ENCODE assay signal across 15 cellular contexts in genomic region chr16:2028620-2029220, GRCh38. TPM values are rescaled to one million over a fixed set of nuclear protein-coding genes. Genes with fewer than 3 reads are reported as not detected.
DNase-seq lines count a peak whose midpoint lies in the region; FAIRE-seq and TF ChIP-seq lines count a peak whose summit lies in the region.
"Had no signal": no experiment of that assay in that cellular context is flagged by ENCODE, and none has a peak within 500 bp of the region (broad histone marks: within the 10 kb centered on the region; RNA-seq: fewer than 3 reads in every experiment).

No MANE protein-coding gene starts in this region.

- DNase-seq in HFFc6 (no peak), astrocyte (ENCODE audit: low read depth) (no peak), prostate gland (ENCODE audit: low spot score) (no peak)
- DNase-seq in activated CD4-positive, alpha-beta T cell treated with anti-CD3 and anti-CD28 coated beads for 4 hours: no peak
- no peak for DNase-seq in effector CD4-positive, alpha-beta T cell
- no peak for DNase-seq in activated CD4-positive, alpha-beta T cell treated with anti-CD3 and anti-CD28 coated beads, Interleukin-2, amount 10 ng/mL, durations not matched to agents 7 days and 5 days
- DNase-seq: activated CD4-positive, alpha-beta T cell treated with anti-CD3 and anti-CD28 coated beads for 36 hours; aorta; CD4-positive, alpha-beta T cell; effector CD8-positive, alpha-beta T cell; kidney glomerular epithelial cell; NCI-H1436; occipital lobe; stimulated activated naive B cell treated with anti-CD40 and anti-IgM and Interleukin-4, amounts not matched to agents 10 μg/mL and 1 μg/mL and 100 μg/mL, for 72 hours had no signal

- 75% methylated on average over 18 of the region's 18 CpGs for WGBS in prostate gland

- H3K9me3 ChIP-seq in astrocyte (ENCODE audit: insufficient read depth, low read depth, low read length) (no peaks in the 10 kb centered on the region), prostate gland (no peaks in the 10 kb centered on the region)
- H3K9me3 ChIP-seq: gastroesophageal sphincter had no signal

- no peak for FAIRE-seq in astrocyte (lab: Jason Lieb, UNC)

- H3K4me1 Mint-ChIP-seq in HFFc6 (ENCODE audit: low read depth) (peaks cover 29% of the 10 kb centered on the region), astrocyte (ENCODE audit: low read depth, unreplicated experiment) (peaks cover 12% of the 10 kb centered on the region)
- peaks cover 13% of the 10 kb centered on the region for H3K4me1 Mint-ChIP-seq in activated CD4-positive, alpha-beta T cell treated with anti-CD3 and anti-CD28 coated beads, Interleukin-2, amount 10 ng/mL, durations not matched to agents 7 days and 5 days

- peaks cover 23% of the 10 kb centered on the region for H4K20me1 ChIP-seq in astrocyte (ENCODE audit: insufficient read depth, low read length)

- peaks cover 28% of the 10 kb centered on the region for H3K4me1 ChIP-seq in astrocyte (ENCODE audit: insufficient read depth, low read length)
- peaks cover 17% of the 10 kb centered on the region for H3K4me1 ChIP-seq in prostate gland (replicated peaks)

- H3K9ac ChIP-seq in astrocyte (ENCODE audit: low read length): no peak overlapping the region

- H3K4me3 ChIP-seq in astrocyte (ENCODE audit: insufficient read depth, low read depth, low read length): no peak overlapping the region
- peak overlapping the region in 1 of 2 donors; percentile 86 for H3K4me3 ChIP-seq in prostate gland

- peak overlapping the region; percentile 95 for H3K4me2 ChIP-seq in astrocyte (ENCODE audit: low read length)

- no peak overlapping the region for H2AFZ ChIP-seq in astrocyte (ENCODE audit: low read depth, low read length)

- CTCF ChIA-PET in activated CD4-positive, alpha-beta T cell treated with anti-CD3 and anti-CD28 coated beads, Interleukin-2, amount 10 ng/mL, durations not matched to agents 7 days and 5 days (lab: Charles Lee): interaction anchor here (1.1 to 1.5 kb wide), 2 partner anchors 112 kb away, joined by 3 to 5 read pairs; no protein-coding TSS in a partner anchor

- H3K27me3 Mint-ChIP-seq in HFFc6 (ENCODE audit: insufficient read depth) (peaks cover 1% of the 10 kb centered on the region), astrocyte (ENCODE audit: low read depth, unreplicated experiment) (no peaks in the 10 kb centered on the region)
- H3K27me3 Mint-ChIP-seq in activated CD4-positive, alpha-beta T cell treated with anti-CD3 and anti-CD28 coated beads, Interleukin-2, amount 10 ng/mL, durations not matched to agents 7 days and 5 days: peaks cover 17% of the 10 kb centered on the region
- H3K27me3 Mint-ChIP-seq: CD4-positive, alpha-beta T cell had no signal

- H3K27ac ChIP-seq in astrocyte (ENCODE audit: low read depth, low read length) (no peak overlapping the region), prostate gland (peak overlapping the region; percentile 72 to 82)

- peaks cover 36% of the 10 kb centered on the region for H3K79me2 ChIP-seq in astrocyte (ENCODE audit: insufficient read depth, low read length)

- no peak for TF ChIP-seq POLR2A in prostate gland (IDR thresholded peaks at IDR 0.05)

- H3K27me3 ChIP-seq in astrocyte (ENCODE audit: insufficient read depth, low read length) (no peaks in the 10 kb centered on the region), prostate gland (replicated peaks; ENCODE audit: insufficient read depth) (no peaks in the 10 kb centered on the region)
- H3K27me3 ChIP-seq: gastroesophageal sphincter had no signal

- H3K4me3 Mint-ChIP-seq in HFFc6 (peak overlapping the region; percentile 93; the same call in 1 of the 2 replicates), astrocyte (ENCODE audit: unreplicated experiment) (peak overlapping the region; percentile 96)
- H3K4me3 Mint-ChIP-seq in activated CD4-positive, alpha-beta T cell treated with anti-CD3 and anti-CD28 coated beads, Interleukin-2, amount 10 ng/mL, durations not matched to agents 7 days and 5 days: no peak overlapping the region
- H3K4me3 Mint-ChIP-seq: activated CD4-positive, alpha-beta T cell treated with anti-CD3 and anti-CD28 coated beads for 36 hours; stimulated activated naive B cell treated with anti-CD40 and anti-IgM and Interleukin-4, amounts not matched to agents 10 μg/mL and 1 μg/mL and 100 μg/mL, for 72 hours had no signal

- intact Hi-C loops in prostate gland (cut with DNase I): loop anchor here (10.0 kb wide), 1 partner anchor 216 kb away; no protein-coding TSS in a partner anchor

- POLR2A ChIA-PET in activated CD4-positive, alpha-beta T cell treated with anti-CD3 and anti-CD28 coated beads, Interleukin-2, amount 10 ng/mL, durations not matched to agents 7 days and 5 days (lab: Charles Lee): no interaction called here

- no peaks in the 10 kb centered on the region for H3K9me3 Mint-ChIP-seq in HFFc6
- no peaks in the 10 kb centered on the region for H3K9me3 Mint-ChIP-seq in astrocyte (ENCODE audit: unreplicated experiment)
- no peaks in the 10 kb centered on the region for H3K9me3 Mint-ChIP-seq in activated CD4-positive, alpha-beta T cell treated with anti-CD3 and anti-CD28 coated beads, Interleukin-2, amount 10 ng/mL, durations not matched to agents 7 days and 5 days
- H3K9me3 Mint-ChIP-seq: CD4-positive, alpha-beta T cell; stimulated activated naive B cell treated with anti-CD40 and anti-IgM and Interleukin-4, amounts not matched to agents 10 μg/mL and 1 μg/mL and 100 μg/mL, for 72 hours had no signal

- no peaks in the 10 kb centered on the region for H3K36me3 Mint-ChIP-seq in HFFc6 (ENCODE audit: low read depth)
- no peaks in the 10 kb centered on the region for H3K36me3 Mint-ChIP-seq in astrocyte (ENCODE audit: low read depth, unreplicated experiment)
- H3K36me3 Mint-ChIP-seq in activated CD4-positive, alpha-beta T cell treated with anti-CD3 and anti-CD28 coated beads, Interleukin-2, amount 10 ng/mL, durations not matched to agents 7 days and 5 days (ENCODE audit: low read depth): no peaks in the 10 kb centered on the region
- H3K36me3 Mint-ChIP-seq: stimulated activated naive B cell treated with anti-CD40 and anti-IgM and Interleukin-4, amounts not matched to agents 10 μg/mL and 1 μg/mL and 100 μg/mL, for 72 hours had no signal

- no peak overlapping the region for H3K27ac Mint-ChIP-seq in HFFc6
- H3K27ac Mint-ChIP-seq in astrocyte (ENCODE audit: unreplicated experiment): no peak overlapping the region
- no peak overlapping the region for H3K27ac Mint-ChIP-seq in activated CD4-positive, alpha-beta T cell treated with anti-CD3 and anti-CD28 coated beads, Interleukin-2, amount 10 ng/mL, durations not matched to agents 7 days and 5 days
- H3K27ac Mint-ChIP-seq: activated CD4-positive, alpha-beta T cell treated with anti-CD3 and anti-CD28 coated beads for 36 hours; CD4-positive, alpha-beta T cell; stimulated activated naive B cell treated with anti-CD40 and anti-IgM and Interleukin-4, amounts not matched to agents 10 μg/mL and 1 μg/mL and 100 μg/mL, for 72 hours had no signal

- H3K36me3 ChIP-seq in astrocyte (ENCODE audit: insufficient read depth, low read length) (no peaks in the 10 kb centered on the region), prostate gland (no peaks in the 10 kb centered on the region)

- TF ChIP-seq CTCF in HFFc6 (IDR thresholded peaks at IDR 0.05) (no peak), astrocyte (IDR thresholded peaks at IDR 0.05; ENCODE audit: insufficient read depth, low read depth, low read length) (no peak), prostate gland (IDR thresholded peaks at IDR 0.05) (no peak)

RNA-seq across cellular contexts. Expression of gene NHERF2, which starts 2.0 kb away (rescaled TPM):
- 100 to 1,000 TPM; 140 to 177 (median 152) TPM for total RNA-seq in HFFc6 (2021; fragmentation: NEBNext Ultra II Directional; extraction: Animal tissue kit (Norgen Biotek cat#: 25700))
- total RNA-seq in astrocyte (92.5 and 106 TPM in 2 replicates), prostate gland (100 to 1,000 TPM; 118 to 170 TPM)
- total RNA-seq in activated CD4-positive, alpha-beta T cell treated with anti-CD3 and anti-CD28 coated beads, Interleukin-2, amount 10 ng/mL, durations not matched to agents 7 days and 5 days: 1 to 10 TPM; 1.1 to 1.4 TPM

RNA-seq across cellular contexts. Expression of gene NPW, which starts 9.1 kb away (rescaled TPM):
- 1 to 10 TPM in 4 of 6 experiments, under 1 TPM in 2; 0.57 to 2.1 (median 1.4) TPM for total RNA-seq in HFFc6 (2021; fragmentation: NEBNext Ultra II Directional; extraction: Animal tissue kit (Norgen Biotek cat#: 25700))
- total RNA-seq in astrocyte (2.1 and 2.9 TPM in 2 replicates), prostate gland (1 to 10 TPM; 1.8 to 3.6 TPM)
- total RNA-seq in activated CD4-positive, alpha-beta T cell treated with anti-CD3 and anti-CD28 coated beads, Interleukin-2, amount 10 ng/mL, durations not matched to agents 7 days and 5 days: under 1 TPM; 0.42 to 0.69 TPM
- total RNA-seq: gastroesophageal sphincter, occipital lobe had no signal

RNA-seq across cellular contexts. Expression of gene NTHL1, which starts 18.9 kb away (rescaled TPM):
- total RNA-seq in HFFc6 (2021; fragmentation: NEBNext Ultra II Directional; extraction: Animal tissue kit (Norgen Biotek cat#: 25700)): 10 to 100 TPM; 23.7 to 31.5 (median 26.4) TPM
- total RNA-seq in astrocyte (13.2 and 13.7 TPM in 2 replicates), prostate gland (10 to 100 TPM; 16.4 to 24.9 TPM)
- total RNA-seq in activated CD4-positive, alpha-beta T cell treated with anti-CD3 and anti-CD28 coated beads, Interleukin-2, amount 10 ng/mL, durations not matched to agents 7 days and 5 days: 10 to 100 TPM; 23.8 to 34.4 TPM

RNA-seq across cellular contexts. Expression of gene TSC2, which starts 19.1 kb away (rescaled TPM):
- 10 to 100 TPM; 72.0 to 88.3 (median 83.2) TPM for total RNA-seq in HFFc6 (2021; fragmentation: NEBNext Ultra II Directional; extraction: Animal tissue kit (Norgen Biotek cat#: 25700))
- 89.5 and 94.6 TPM in 2 replicates for total RNA-seq in astrocyte
- 100 to 1,000 TPM in 1 of 2 donors, 10 to 100 TPM in 1; 86.3 to 168 TPM for total RNA-seq in prostate gland
- 100 to 1,000 TPM; 112 to 115 TPM for total RNA-seq in activated CD4-positive, alpha-beta T cell treated with anti-CD3 and anti-CD28 coated beads, Interleukin-2, amount 10 ng/mL, durations not matched to agents 7 days and 5 days

RNA-seq across cellular contexts. Expression of gene ZNF598, which starts 19.1 kb away (rescaled TPM):
- total RNA-seq in HFFc6 (2021; fragmentation: NEBNext Ultra II Directional; extraction: Animal tissue kit (Norgen Biotek cat#: 25700)): 10 to 100 TPM; 37.1 to 48.1 (median 40.7) TPM
- total RNA-seq in astrocyte: 46.0 and 50.0 TPM in 2 replicates
- 10 to 100 TPM; 30.7 to 74.3 TPM for total RNA-seq in prostate gland
- total RNA-seq in activated CD4-positive, alpha-beta T cell treated with anti-CD3 and anti-CD28 coated beads, Interleukin-2, amount 10 ng/mL, durations not matched to agents 7 days and 5 days: 10 to 100 TPM; 56.3 to 56.5 TPM

Comparison
In these comparisons a context has a peak if more than half of its experiments do, and no peak if none do; other contexts are left out.
1. RNA of gene NHERF2, which starts 2.0 kb away (total RNA-seq): 118 to 170 TPM in prostate gland, 140 to 177 TPM in HFFc6 and 92.5 to 106 TPM in astrocyte; 1.1 to 1.4 TPM in activated CD4-positive, alpha-beta T cell treated with anti-CD3 and anti-CD28 coated beads, Interleukin-2, amount 10 ng/mL, durations not matched to agents 7 days and 5 days; every median in the first group is over 10 times any median in the second.